In genomic region chr1:9690440-9691107, GRCh38 we compare ENCODE assay signal across 1 cellular context.
TF ChIP-seq lines count a peak whose summit lies in the region.

No MANE protein-coding gene starts in this region.

TF ChIP-seq in H1, 55 proteins besides CTCF, POLR2A, EP300 and RAD21 (continued from another document):
- TF ChIP-seq CHD1 (IDR thresholded peaks at IDR 0.05; ENCODE audit: low read depth, low read length), result no peak
